Comparison of ENCODE assay signal across 11 cellular contexts in the genomic region with DNA sequence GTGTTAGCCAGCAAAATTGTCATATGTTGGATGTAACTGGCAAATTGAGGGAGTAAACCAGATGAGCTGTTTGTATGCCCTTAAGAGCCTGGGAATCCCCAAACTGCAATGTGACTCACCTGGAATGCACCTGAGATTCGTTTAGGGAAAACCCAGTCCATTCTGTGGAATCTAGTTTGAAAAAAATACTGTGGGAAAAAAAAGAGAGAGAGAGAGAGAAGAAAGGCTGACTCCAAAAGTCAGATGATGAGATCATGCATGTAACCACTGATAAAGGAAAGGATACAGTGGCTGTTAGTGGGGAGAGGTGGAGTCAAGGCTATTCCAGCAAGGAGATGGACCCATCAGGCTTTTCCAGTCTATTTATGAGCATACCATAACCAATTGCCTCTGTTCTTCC. TPM values are rescaled to one million over a fixed set of nuclear protein-coding genes. Genes with fewer than 3 reads are reported as not detected.
DNase-seq lines count a peak whose midpoint lies in the region; ATAC-seq and TF ChIP-seq lines count a peak whose summit lies in the region.
"Had no signal": no experiment of that assay in that cellular context is flagged by ENCODE, and none has a peak within 500 bp of the region (broad histone marks: within the 10 kb centered on the region; RNA-seq: fewer than 3 reads in every experiment).

No MANE protein-coding gene starts in this region.

- no peak overlapping the region for H3K4me3 Mint-ChIP-seq in memory B cell
- H3K4me3 Mint-ChIP-seq: brain had no signal

- peaks cover 45% of the 10 kb centered on the region for H3K4me1 Mint-ChIP-seq in memory B cell

- no peaks in the 10 kb centered on the region for H3K36me3 ChIP-seq in adrenal gland (replicated peaks in 1 of 2)
- H3K36me3 ChIP-seq: gastroesophageal sphincter, MG63, right lobe of liver had no signal

- intact Hi-C loops in adrenal gland (cut with DNase I), result no loop called here

- TF ChIP-seq CTCF in adrenal gland (IDR thresholded peaks at IDR 0.05), result no peak

- WGBS in adrenal gland, 4 donors, result 8 to 22% (median 16%) methylated on average over 1 of the region's 1 CpG

- no peak overlapping the region for H3K27ac ChIP-seq in adrenal gland
- H3K27ac ChIP-seq: gastroesophageal sphincter, right lobe of liver had no signal

- H3K27ac Mint-ChIP-seq in memory B cell, result peak overlapping the region; percentile 82

- H3K4me3 ChIP-seq in adrenal gland, result no peak overlapping the region
- H3K4me3 ChIP-seq: gastroesophageal sphincter, MG63, right lobe of liver had no signal

- H3K9me3 Mint-ChIP-seq in memory B cell, result no peaks in the 10 kb centered on the region

- peaks cover 10% of the 10 kb centered on the region for H3K27me3 ChIP-seq in adrenal gland
- H3K27me3 ChIP-seq: gastroesophageal sphincter, MG63, right lobe of liver had no signal

- no peaks in the 10 kb centered on the region for H3K27me3 Mint-ChIP-seq in memory B cell
- H3K27me3 Mint-ChIP-seq: brain had no signal

- no peaks in the 10 kb centered on the region for H3K9me3 ChIP-seq in adrenal gland (replicated peaks in 1 of 3)
- H3K9me3 ChIP-seq: gastroesophageal sphincter, MG63, right lobe of liver had no signal

- no peaks in the 10 kb centered on the region for H3K4me1 ChIP-seq in adrenal gland (replicated peaks in 1 of 2)
- H3K4me1 ChIP-seq: gastroesophageal sphincter, right lobe of liver had no signal

- peaks cover 3% of the 10 kb centered on the region for H3K36me3 Mint-ChIP-seq in memory B cell
- H3K36me3 Mint-ChIP-seq: brain had no signal

- ATAC-seq in memory B cell (ENCODE audit: low read depth) (no peak), GM19324 (IDR thresholded peaks at IDR 0.05; ENCODE audit: low FRiP score, unreplicated experiment) (no peak), GM21529 (IDR thresholded peaks at IDR 0.05; ENCODE audit: unreplicated experiment) (no peak)
- ATAC-seq: gastroesophageal sphincter had no signal

- DNase-seq in ELR (ENCODE audit: low read depth), result peak; percentile 39
- DNase-seq in HT1080 (ENCODE audit: low read depth), result peak; percentile 11
- peak; percentile 22 for DNase-seq in astrocyte of the hippocampus (ENCODE audit: low read depth, low spot score)
- no peak for DNase-seq in memory B cell (ENCODE audit: low spot score in 2 of 2)
- DNase-seq in adrenal gland, result no peak
- DNase-seq: MG63, right lobe of liver had no signal

- TF ChIP-seq POLR2A in adrenal gland (IDR thresholded peaks at IDR 0.05), result no peak

RNA-seq across cellular contexts. Expression of a gene that starts 48.5 kb away (rescaled TPM):
- 18.4 and 22.8 TPM in 2 replicates for total RNA-seq in HT1080 (2014; rRNA removed; shearing (Covaris generic))
- 20.3 and 24.0 TPM in 2 replicates for polyA plus RNA-seq in HT1080 (2015; cell fraction: cytosol; rRNA removed)
- 30.7 and 30.8 TPM in 2 replicates for polyA plus RNA-seq in HT1080 (2015; cell fraction: nucleus; rRNA removed)
- total RNA-seq in adrenal gland, result 10 to 100 TPM; 11.2 to 22.8 (median 12.9) TPM
- 1 to 10 TPM; 2.3 to 5.7 (median 3.9) TPM for polyA plus RNA-seq in adrenal gland

Comparison
In these comparisons a context has a peak if more than half of its experiments do, and no peak if none do; other contexts are left out.
1. DNase-seq: peak in ELR (single experiment), HT1080 (single experiment) and astrocyte of the hippocampus (single experiment); none in memory B cell (0 of 2) and adrenal gland (0 of 7).